ENCODE assay signal across 23 cellular contexts in genomic region chr15:71600237-71600636, GRCh38.
"Had no signal": no experiment of that assay in that cellular context is flagged by ENCODE, and none has a peak within 500 bp of the region (broad histone marks: within the 10 kb centered on the region; RNA-seq: fewer than 3 reads in every experiment).

No MANE protein-coding gene starts in this region.

- H3K36me3 ChIP-seq: adrenal gland, ascending aorta, left lung, right lobe of liver had no signal

- H3K27ac Mint-ChIP-seq: activated naive CD8-positive, alpha-beta T cell; activated T-helper 2 cell treated with anti-CD3 and anti-CD28 coated beads, Interferon-gamma antibody, Interleukin-2, Interleukin-4, amounts not matched to agents 10 μg/mL and 5 μg/mL and 100 μg/mL, durations not matched to agents 14 hours and 24 hours and 36 hours; immature natural killer cell; natural killer cell; stimulated activated memory B cell treated with anti-CD40 and anti-IgM and Interleukin-4, amounts not matched to agents 10 μg/mL and 1 μg/mL and 100 μg/mL, for 72 hours; T-helper 17 cell had no signal

- H3K4me1 Mint-ChIP-seq: immature natural killer cell; natural killer cell; stimulated activated memory B cell treated with anti-CD40 and anti-IgM and Interleukin-4, amounts not matched to agents 10 μg/mL and 1 μg/mL and 100 μg/mL, for 72 hours; T-helper 17 cell had no signal

- H3K27ac ChIP-seq: foreskin keratinocyte, right lobe of liver, testis had no signal

- H3K4me1 ChIP-seq: foreskin keratinocyte, left lung had no signal

- H3K4me3 Mint-ChIP-seq: activated naive CD8-positive, alpha-beta T cell; activated T-cell treated with anti-CD3 and anti-CD28 coated beads, Interleukin-2, amount 50 U/mL, for 4 hours; immature natural killer cell; natural killer cell; stimulated activated memory B cell treated with anti-CD40 and anti-IgM and Interleukin-4, amounts not matched to agents 10 μg/mL and 1 μg/mL and 100 μg/mL, for 72 hours; T-helper 17 cell had no signal

- ATAC-seq: activated T-cell treated with anti-CD3 and anti-CD28 coated beads, Interleukin-2, amount 50 U/mL, for 4 hours; foreskin keratinocyte; natural killer cell; right lobe of liver; stimulated activated memory B cell treated with anti-CD40 and anti-IgM and Interleukin-4, amounts not matched to agents 10 μg/mL and 1 μg/mL and 100 μg/mL, for 72 hours; T-helper 17 cell had no signal

- H3K4me3 ChIP-seq: adrenal gland, ascending aorta, left lung, right lobe of liver, skin epidermis, testis had no signal

- DNase-seq: activated CD4-positive, alpha-beta T cell treated with anti-CD3 and anti-CD28 coated beads for 4 hours; activated CD4-positive, alpha-beta T cell treated with anti-CD3 and anti-CD28 coated beads, Interleukin-2, amount 50 U/mL, for 48 hours; activated CD4-positive, CD25-positive, alpha-beta regulatory T cell; activated CD8-positive, alpha-beta memory T cell treated with anti-CD3 and anti-CD28 coated beads, Interleukin-2, amount 50 U/mL, for 48 hours; activated naive CD4-positive, alpha-beta T cell; activated T-cell treated with anti-CD3 and anti-CD28 coated beads, Interleukin-2, amount 50 U/mL, for 4 hours; cerebellar nuclear complex; cortex of kidney; foreskin keratinocyte; immature natural killer cell; left lung; natural killer cell; right lobe of liver; stimulated activated CD4-positive, alpha-beta T cell treated with anti-CD3 and anti-CD28 coated beads, Interleukin-2, amount 100 ng/mL, for 24 hours; T-helper 17 cell; trophoblast cell had no signal

- H3K36me3 Mint-ChIP-seq: activated naive CD8-positive, alpha-beta T cell; immature natural killer cell; natural killer cell; stimulated activated memory B cell treated with anti-CD40 and anti-IgM and Interleukin-4, amounts not matched to agents 10 μg/mL and 1 μg/mL and 100 μg/mL, for 72 hours had no signal

- H3K9me3 Mint-ChIP-seq: activated T-helper 2 cell treated with anti-CD3 and anti-CD28 coated beads, Interferon-gamma antibody, Interleukin-2, Interleukin-4, amounts not matched to agents 10 μg/mL and 5 μg/mL and 100 μg/mL, durations not matched to agents 14 hours and 24 hours and 36 hours had no signal

- H3K9me3 ChIP-seq: adrenal gland, ascending aorta, right lobe of liver, testis had no signal

- H3K27me3 ChIP-seq: adrenal gland, ascending aorta, foreskin keratinocyte, left lung, right lobe of liver, testis had no signal
